15 cellular contexts compared by ENCODE assay signal in the genomic region with DNA sequence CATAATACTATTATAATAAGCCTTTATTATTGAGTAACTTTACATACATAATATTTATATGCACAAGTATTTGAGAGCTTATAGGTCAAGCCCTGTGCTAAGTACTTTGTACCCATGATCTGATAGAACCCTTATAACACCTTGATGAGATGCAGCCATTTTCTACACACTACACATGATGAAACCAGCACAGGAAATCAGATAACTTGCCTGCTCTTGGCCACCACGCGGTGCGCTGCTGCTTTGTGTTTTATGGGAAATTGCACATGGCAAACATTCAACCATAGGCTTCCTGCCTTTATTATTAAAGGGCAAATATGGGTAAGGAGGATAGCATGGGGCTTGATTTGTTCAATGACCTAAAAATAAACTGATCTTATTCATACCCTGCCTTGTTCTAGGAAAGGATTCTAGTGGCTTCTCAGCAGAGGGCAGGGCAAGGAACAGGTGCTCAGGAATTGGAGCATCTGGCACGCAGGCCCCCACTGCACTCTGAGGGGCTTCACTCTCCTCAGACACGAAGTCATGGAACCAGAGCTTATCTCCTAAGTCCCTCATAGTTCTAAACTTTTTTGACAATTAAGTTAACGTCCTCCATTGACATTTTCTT.
"Had no signal": no experiment of that assay in that cellular context is flagged by ENCODE, and none has a peak within 500 bp of the region (broad histone marks: within the 10 kb centered on the region; RNA-seq: fewer than 3 reads in every experiment).

No MANE protein-coding gene starts in this region.

- FAIRE-seq: TTC549 had no signal

- ATAC-seq: left ventricle myocardium superior; natural killer cell treated with Interleukin-12 subunit alpha and Interleukin-12 subunit beta and Interleukin-15 and Interleukin-18, amount 100 ng/mL, for 72 hours had no signal

- H3K4me3 Mint-ChIP-seq: activated naive CD4-positive, alpha-beta T cell treated with anti-CD3 and anti-CD28 coated beads, Interleukin-2, amount 10 ng/mL, durations not matched to agents 7 days and 5 days; natural killer cell treated with Interleukin-12 subunit alpha and Interleukin-12 subunit beta and Interleukin-15 and Interleukin-18, amount 100 ng/mL, for 72 hours; stimulated activated naive CD8-positive, alpha-beta T cell treated with anti-CD3 and anti-CD28 coated beads, Interleukin-15, Interleukin-2, amounts not matched to agents 100 ng/mL and 50 ng/mL, for 24 hours had no signal

- H3K9me3 ChIP-seq: ascending aorta, breast epithelium, spleen, upper lobe of left lung had no signal

- H2AFZ ChIP-seq: hepatocyte had no signal

- H3K27ac Mint-ChIP-seq: activated naive CD4-positive, alpha-beta T cell treated with anti-CD3 and anti-CD28 coated beads, Interleukin-2, amount 10 ng/mL, durations not matched to agents 7 days and 5 days; natural killer cell treated with Interleukin-12 subunit alpha and Interleukin-12 subunit beta and Interleukin-15 and Interleukin-18, amount 100 ng/mL, for 72 hours; stimulated activated naive CD8-positive, alpha-beta T cell treated with anti-CD3 and anti-CD28 coated beads, Interleukin-15, Interleukin-2, amounts not matched to agents 100 ng/mL and 50 ng/mL, for 24 hours had no signal

- H3K9me3 Mint-ChIP-seq: activated naive CD4-positive, alpha-beta T cell treated with anti-CD3 and anti-CD28 coated beads, Interleukin-2, amount 10 ng/mL, durations not matched to agents 7 days and 5 days; natural killer cell treated with Interleukin-12 subunit alpha and Interleukin-12 subunit beta and Interleukin-15 and Interleukin-18, amount 100 ng/mL, for 72 hours; stimulated activated naive CD8-positive, alpha-beta T cell treated with anti-CD3 and anti-CD28 coated beads, Interleukin-15, Interleukin-2, amounts not matched to agents 100 ng/mL and 50 ng/mL, for 24 hours had no signal

- H3K27ac ChIP-seq: ascending aorta, breast epithelium, hepatocyte, spleen, upper lobe of left lung had no signal

- H3K4me1 ChIP-seq: breast epithelium, spleen had no signal

- H3K27me3 ChIP-seq: ascending aorta, breast epithelium, hepatocyte, spleen, upper lobe of left lung had no signal

- H3K4me1 Mint-ChIP-seq: activated naive CD4-positive, alpha-beta T cell treated with anti-CD3 and anti-CD28 coated beads, Interleukin-2, amount 10 ng/mL, durations not matched to agents 7 days and 5 days had no signal

- H3K4me3 ChIP-seq: ascending aorta, breast epithelium, hepatocyte, spleen, upper lobe of left lung had no signal

- H3K79me2 ChIP-seq: hepatocyte had no signal

- H3K36me3 Mint-ChIP-seq: natural killer cell treated with Interleukin-12 subunit alpha and Interleukin-12 subunit beta and Interleukin-15 and Interleukin-18, amount 100 ng/mL, for 72 hours had no signal

- H3K27me3 Mint-ChIP-seq: activated naive CD4-positive, alpha-beta T cell treated with anti-CD3 and anti-CD28 coated beads, Interleukin-2, amount 10 ng/mL, durations not matched to agents 7 days and 5 days; natural killer cell treated with Interleukin-12 subunit alpha and Interleukin-12 subunit beta and Interleukin-15 and Interleukin-18, amount 100 ng/mL, for 72 hours; stimulated activated naive CD8-positive, alpha-beta T cell treated with anti-CD3 and anti-CD28 coated beads, Interleukin-15, Interleukin-2, amounts not matched to agents 100 ng/mL and 50 ng/mL, for 24 hours had no signal

- H3K4me2 ChIP-seq: hepatocyte had no signal

- DNase-seq: activated CD4-positive, alpha-beta T cell treated with anti-CD3 and anti-CD28 coated beads, Interleukin-2, amount 50 U/mL, for 1 hour; activated CD8-positive, alpha-beta memory T cell treated with anti-CD3 and anti-CD28 coated beads for 24 hours; activated naive CD4-positive, alpha-beta T cell treated with anti-CD3 and anti-CD28 coated beads, Interleukin-2, amount 10 ng/mL, durations not matched to agents 7 days and 5 days; left ventricle myocardium superior; mesenchymal stem cell; posterior cingulate gyrus; spleen; SW 1271; upper lobe of left lung had no signal
